In the genomic region with DNA sequence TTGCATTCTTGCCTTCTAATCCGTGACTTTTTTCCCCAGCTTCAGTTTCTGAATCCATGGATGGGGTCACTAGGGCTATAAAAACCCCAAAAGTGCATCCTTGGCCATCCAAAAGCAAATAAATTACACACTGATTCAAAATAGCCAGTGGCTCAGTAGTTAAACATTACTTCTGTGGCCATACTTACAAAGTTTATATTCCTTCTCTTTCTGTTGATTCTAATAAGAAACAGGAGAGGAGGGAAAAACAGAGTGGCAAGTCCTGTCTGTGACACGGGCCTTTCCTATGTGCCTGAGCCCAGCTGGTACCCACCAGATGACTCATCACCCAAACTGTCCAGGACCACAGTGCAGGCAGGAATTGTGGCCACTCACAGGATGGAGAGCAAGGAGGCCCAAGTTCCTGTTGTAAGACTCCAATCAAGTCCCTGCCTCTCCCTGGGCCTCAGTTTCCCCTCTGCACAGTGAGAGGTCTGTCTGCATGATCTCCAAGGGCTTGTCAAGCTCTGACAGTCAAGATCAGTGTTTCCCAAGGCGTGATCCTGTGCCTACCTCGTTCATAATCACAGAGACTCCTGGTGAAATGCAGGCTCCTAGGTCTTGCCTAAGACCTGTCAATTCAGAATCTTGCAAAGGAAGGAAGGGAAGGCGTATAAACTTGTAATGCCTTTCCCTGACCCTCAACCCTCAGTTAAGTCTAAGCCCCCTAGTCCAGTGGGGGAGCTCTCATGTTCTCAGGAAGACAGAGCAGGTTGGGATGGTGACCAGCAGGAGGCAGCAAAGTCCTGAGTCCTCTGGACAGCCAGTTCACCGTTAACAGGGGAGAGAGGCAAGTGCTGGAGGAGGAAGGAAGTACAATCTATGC, we compare ENCODE assay signal across 8 cellular contexts. TPM values are rescaled to one million over a fixed set of nuclear protein-coding genes. Genes with fewer than 3 reads are reported as not detected.
DNase-seq lines count a peak whose midpoint lies in the region; ATAC-seq and TF ChIP-seq lines count a peak whose summit lies in the region.

No MANE protein-coding gene starts in this region.

- peak overlapping the region; percentile 81 for H3K27ac Mint-ChIP-seq in T-helper 17 cell

- H3K27me3 Mint-ChIP-seq in T-helper 17 cell = no peaks in the 10 kb centered on the region

- peak; percentile 74 for TF ChIP-seq CTCF in KMS-11 (conservative IDR thresholded peaks at IDR 0.05; ENCODE audit: low read depth, low read length)
- peak; percentile 67 to 90 for TF ChIP-seq CTCF in right atrium auricular region (IDR thresholded peaks at IDR 0.05)

- H3K27me3 ChIP-seq in KMS-11 (ENCODE audit: insufficient read depth, low read depth) (no peaks in the 10 kb centered on the region), right atrium auricular region (no peaks in the 10 kb centered on the region)

- no peaks in the 10 kb centered on the region for H3K79me2 ChIP-seq in KMS-11 (ENCODE audit: insufficient read depth, low read depth)

- no peak overlapping the region for H3K9ac ChIP-seq in KMS-11

- no peak overlapping the region for H3K4me2 ChIP-seq in KMS-11

- ATAC-seq in GM21447 (IDR thresholded peaks at IDR 0.05; ENCODE audit: unreplicated experiment) (peak; percentile 79), T-helper 17 cell (peak; percentile 71), sciatic nerve (peak; percentile 86)

- H3K36me3 ChIP-seq in KMS-11 (ENCODE audit: insufficient read depth) (no peaks in the 10 kb centered on the region), right atrium auricular region (peaks cover 48% of the 10 kb centered on the region)

- H3K4me1 ChIP-seq in KMS-11 (ENCODE audit: low read depth, poor library complexity, severe bottlenecking) = peaks cover 4% of the 10 kb centered on the region
- H3K4me1 ChIP-seq in right atrium auricular region = peaks cover 0 to 20% of the 10 kb centered on the region in 2 donors

- H3K9me3 ChIP-seq in T-helper 17 cell (ENCODE audit: control insufficient read depth, low read length, poor library complexity, severe bottlenecking) (no peaks in the 10 kb centered on the region), right atrium auricular region (no peaks in the 10 kb centered on the region)

- H3K27ac ChIP-seq in KMS-11 = no peak overlapping the region
- H3K27ac ChIP-seq in right atrium auricular region = no peak overlapping the region

- H4K20me1 ChIP-seq in KMS-11 (ENCODE audit: insufficient read depth) = no peaks in the 10 kb centered on the region

- H3K4me3 ChIP-seq in KMS-11 (IDR thresholded peaks at IDR 0.05; ENCODE audit: insufficient read depth, low read depth, low read length) (no peak overlapping the region), right atrium auricular region (no peak overlapping the region)

- DNase-seq in DMS 273 treated with DMSO at 0.1 percent for 48 hours (lab: John Stamatoyannopoulos, UW) = peak; percentile 21
- DNase-seq in T-helper 17 cell = peak; percentile 37 to 57 (median 43)
- DNase-seq in amniotic epithelial cell (ENCODE audit: low read depth) = peak; percentile 73
- peak; percentile 85 for DNase-seq in right atrium auricular region (ENCODE audit: low spot score)
- DNase-seq in sciatic nerve (ENCODE audit: low spot score) = peak; percentile 91
- DNase-seq in NCI-H1105 (lab: John Stamatoyannopoulos, UW) = no peak

- intact Hi-C loops in sciatic nerve (cut with DNase I) = loop anchor here (5.0 kb wide), 3 partner anchors 49 to 116 kb away; no protein-coding TSS in a partner anchor

- peaks cover 19% of the 10 kb centered on the region for H3K4me1 Mint-ChIP-seq in T-helper 17 cell

- peaks cover 7% of the 10 kb centered on the region for H3K36me3 Mint-ChIP-seq in T-helper 17 cell (ENCODE audit: low read depth)

- no peak overlapping the region for H2AFZ ChIP-seq in KMS-11 (ENCODE audit: low read depth)

- H3K4me3 Mint-ChIP-seq in T-helper 17 cell = no peak overlapping the region

RNA-seq across cellular contexts. Expression of gene TNIP1, which starts 29.5 kb away (rescaled TPM):
- total RNA-seq in T-helper 17 cell = 100 to 1,000 TPM; 227 to 245 TPM
- 10 to 100 TPM; 68.9 to 92.6 TPM for total RNA-seq in right atrium auricular region
- total RNA-seq in sciatic nerve = 80.2 TPM

RNA-seq across cellular contexts. Expression of gene GPX3, which starts 30.9 kb away (rescaled TPM):
- total RNA-seq in T-helper 17 cell (under 1 TPM in 1 of 2 donors, not detected in 1; 0.22 TPM), right atrium auricular region (1,000 to 10,000 TPM; 2,222 to 2,480 TPM), sciatic nerve (1,443 TPM)

Comparison
In these comparisons a context has a peak if more than half of its experiments do, and no peak if none do; other contexts are left out.
1. RNA of gene GPX3, which starts 30.9 kb away (total RNA-seq): 2,222 to 2,480 TPM in right atrium auricular region and 1,443 TPM in sciatic nerve (single experiment); 0.22 TPM in T-helper 17 cell; every median in the first group is over 1,000 times any median in the second.
2. Peak in every context shown above with its lines, with median percentiles within 50 percentile points of each other: ATAC-seq.